Comparison of ENCODE assay signal across 1 cellular context in the genomic region with DNA sequence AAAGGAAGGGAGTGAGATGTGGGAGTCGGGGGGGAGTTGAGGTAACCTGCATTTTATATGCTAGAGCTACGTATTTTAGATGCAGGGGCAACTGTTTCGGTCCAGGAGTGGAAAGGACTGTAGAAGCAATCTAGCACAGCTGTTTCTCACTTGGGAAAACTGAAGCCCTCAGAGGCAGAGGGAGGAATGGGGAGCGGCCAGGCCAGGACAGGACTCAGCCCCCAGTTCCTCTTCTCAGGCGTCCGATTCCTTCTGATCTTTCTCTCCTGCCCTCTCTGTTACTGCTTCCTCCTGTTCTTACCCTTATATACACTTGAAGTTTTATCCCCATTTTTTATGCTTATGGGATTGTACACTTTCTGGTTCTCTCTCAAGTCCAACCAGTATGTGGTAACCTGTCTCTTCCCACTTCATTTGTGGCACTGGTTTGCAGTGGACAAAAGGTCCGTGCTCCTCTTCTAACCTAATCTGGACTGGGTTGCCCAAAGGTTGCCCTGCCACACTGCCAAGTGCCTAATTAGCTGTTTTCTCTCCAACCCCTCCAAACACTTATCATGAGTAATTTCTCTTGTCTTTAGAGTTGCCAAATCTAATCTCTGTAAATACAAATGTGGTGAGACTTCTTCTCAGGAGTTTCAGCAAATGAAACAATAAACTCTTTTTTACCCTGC.
TF ChIP-seq lines count a peak whose summit lies in the region.

No MANE protein-coding gene starts in this region.

TF ChIP-seq in GM23338, 12 proteins besides CTCF, POLR2A, EP300 and RAD21:
- TF ChIP-seq, protein P1, sequence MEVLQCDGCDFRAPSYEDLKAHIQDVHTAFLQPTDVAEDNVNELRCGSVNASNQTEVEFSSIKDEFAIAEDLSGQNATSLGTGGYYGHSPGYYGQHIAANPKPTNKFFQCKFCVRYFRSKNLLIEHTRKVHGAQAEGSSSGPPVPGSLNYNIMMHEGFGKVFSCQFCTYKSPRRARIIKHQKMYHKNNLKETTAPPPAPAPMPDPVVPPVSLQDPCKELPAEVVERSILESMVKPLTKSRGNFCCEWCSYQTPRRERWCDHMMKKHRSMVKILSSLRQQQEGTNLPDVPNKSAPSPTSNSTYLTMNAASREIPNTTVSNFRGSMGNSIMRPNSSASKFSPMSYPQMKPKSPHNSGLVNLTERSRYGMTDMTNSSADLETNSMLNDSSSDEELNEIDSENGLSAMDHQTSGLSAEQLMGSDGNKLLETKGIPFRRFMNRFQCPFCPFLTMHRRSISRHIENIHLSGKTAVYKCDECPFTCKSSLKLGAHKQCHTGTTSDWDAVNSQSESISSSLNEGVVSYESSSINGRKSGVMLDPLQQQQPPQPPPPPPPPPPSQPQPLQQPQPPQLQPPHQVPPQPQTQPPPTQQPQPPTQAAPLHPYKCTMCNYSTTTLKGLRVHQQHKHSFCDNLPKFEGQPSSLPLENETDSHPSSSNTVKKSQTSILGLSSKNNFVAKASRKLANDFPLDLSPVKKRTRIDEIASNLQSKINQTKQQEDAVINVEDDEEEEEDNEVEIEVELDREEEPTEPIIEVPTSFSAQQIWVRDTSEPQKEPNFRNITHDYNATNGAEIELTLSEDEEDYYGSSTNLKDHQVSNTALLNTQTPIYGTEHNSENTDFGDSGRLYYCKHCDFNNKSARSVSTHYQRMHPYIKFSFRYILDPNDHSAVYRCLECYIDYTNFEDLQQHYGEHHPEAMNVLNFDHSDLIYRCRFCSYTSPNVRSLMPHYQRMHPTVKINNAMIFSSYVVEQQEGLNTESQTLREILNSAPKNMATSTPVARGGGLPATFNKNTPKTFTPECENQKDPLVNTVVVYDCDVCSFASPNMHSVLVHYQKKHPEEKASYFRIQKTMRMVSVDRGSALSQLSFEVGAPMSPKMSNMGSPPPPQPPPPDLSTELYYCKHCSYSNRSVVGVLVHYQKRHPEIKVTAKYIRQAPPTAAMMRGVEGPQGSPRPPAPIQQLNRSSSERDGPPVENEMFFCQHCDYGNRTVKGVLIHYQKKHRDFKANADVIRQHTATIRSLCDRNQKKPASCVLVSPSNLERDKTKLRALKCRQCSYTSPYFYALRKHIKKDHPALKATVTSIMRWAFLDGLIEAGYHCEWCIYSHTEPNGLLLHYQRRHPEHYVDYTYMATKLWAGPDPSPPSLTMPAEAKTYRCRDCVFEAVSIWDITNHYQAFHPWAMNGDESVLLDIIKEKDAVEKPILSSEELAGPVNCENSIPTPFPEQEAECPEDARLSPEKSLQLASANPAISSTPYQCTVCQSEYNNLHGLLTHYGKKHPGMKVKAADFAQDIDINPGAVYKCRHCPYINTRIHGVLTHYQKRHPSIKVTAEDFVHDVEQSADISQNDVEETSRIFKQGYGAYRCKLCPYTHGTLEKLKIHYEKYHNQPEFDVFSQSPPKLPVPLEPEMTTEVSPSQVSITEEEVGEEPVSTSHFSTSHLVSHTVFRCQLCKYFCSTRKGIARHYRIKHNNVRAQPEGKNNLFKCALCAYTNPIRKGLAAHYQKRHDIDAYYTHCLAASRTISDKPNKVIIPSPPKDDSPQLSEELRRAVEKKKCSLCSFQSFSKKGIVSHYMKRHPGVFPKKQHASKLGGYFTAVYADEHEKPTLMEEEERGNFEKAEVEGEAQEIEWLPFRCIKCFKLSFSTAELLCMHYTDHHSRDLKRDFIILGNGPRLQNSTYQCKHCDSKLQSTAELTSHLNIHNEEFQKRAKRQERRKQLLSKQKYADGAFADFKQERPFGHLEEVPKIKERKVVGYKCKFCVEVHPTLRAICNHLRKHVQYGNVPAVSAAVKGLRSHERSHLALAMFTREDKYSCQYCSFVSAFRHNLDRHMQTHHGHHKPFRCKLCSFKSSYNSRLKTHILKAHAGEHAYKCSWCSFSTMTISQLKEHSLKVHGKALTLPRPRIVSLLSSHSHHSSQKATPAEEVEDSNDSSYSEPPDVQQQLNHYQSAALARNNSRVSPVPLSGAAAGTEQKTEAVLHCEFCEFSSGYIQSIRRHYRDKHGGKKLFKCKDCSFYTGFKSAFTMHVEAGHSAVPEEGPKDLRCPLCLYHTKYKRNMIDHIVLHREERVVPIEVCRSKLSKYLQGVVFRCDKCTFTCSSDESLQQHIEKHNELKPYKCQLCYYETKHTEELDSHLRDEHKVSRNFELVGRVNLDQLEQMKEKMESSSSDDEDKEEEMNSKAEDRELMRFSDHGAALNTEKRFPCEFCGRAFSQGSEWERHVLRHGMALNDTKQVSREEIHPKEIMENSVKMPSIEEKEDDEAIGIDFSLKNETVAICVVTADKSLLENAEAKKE (CRISPR knock-in tag; IDR thresholded peaks at IDR 0.05), result no peak
- no peak for TF ChIP-seq REST (IDR thresholded peaks at IDR 0.05; ENCODE audit: unreplicated experiment)
- TF ChIP-seq ZNF114 (CRISPR knock-in tag; IDR thresholded peaks at IDR 0.05), result no peak
- TF ChIP-seq CREB1 (CRISPR knock-in tag; IDR thresholded peaks at IDR 0.05; ENCODE audit: low read depth), result no peak
- TF ChIP-seq, protein P2, sequence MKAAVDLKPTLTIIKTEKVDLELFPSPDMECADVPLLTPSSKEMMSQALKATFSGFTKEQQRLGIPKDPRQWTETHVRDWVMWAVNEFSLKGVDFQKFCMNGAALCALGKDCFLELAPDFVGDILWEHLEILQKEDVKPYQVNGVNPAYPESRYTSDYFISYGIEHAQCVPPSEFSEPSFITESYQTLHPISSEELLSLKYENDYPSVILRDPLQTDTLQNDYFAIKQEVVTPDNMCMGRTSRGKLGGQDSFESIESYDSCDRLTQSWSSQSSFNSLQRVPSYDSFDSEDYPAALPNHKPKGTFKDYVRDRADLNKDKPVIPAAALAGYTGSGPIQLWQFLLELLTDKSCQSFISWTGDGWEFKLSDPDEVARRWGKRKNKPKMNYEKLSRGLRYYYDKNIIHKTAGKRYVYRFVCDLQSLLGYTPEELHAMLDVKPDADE (IDR thresholded peaks at IDR 0.05), result no peak
- no peak for TF ChIP-seq POLR2AphosphoS5 (IDR thresholded peaks at IDR 0.05; ENCODE audit: low read depth)
- no peak for TF ChIP-seq ZNF331 (CRISPR knock-in tag; IDR thresholded peaks at IDR 0.05; ENCODE audit: low read depth)
- TF ChIP-seq EZH2phosphoT487 (IDR thresholded peaks at IDR 0.05; ENCODE audit: unreplicated experiment), result no peak
- no peak for TF ChIP-seq EZH2 (IDR thresholded peaks at IDR 0.05; ENCODE audit: low read depth, unreplicated experiment)
- TF ChIP-seq JUNB (IDR thresholded peaks at IDR 0.05; ENCODE audit: unreplicated experiment), result no peak
- no peak for TF ChIP-seq STAT1 (IDR thresholded peaks at IDR 0.05; ENCODE audit: unreplicated experiment)
- no peak for TF ChIP-seq NANOG (IDR thresholded peaks at IDR 0.05; ENCODE audit: borderline replicate concordance)
